ENCODE assay signal across 1 cellular context in the genomic region with DNA sequence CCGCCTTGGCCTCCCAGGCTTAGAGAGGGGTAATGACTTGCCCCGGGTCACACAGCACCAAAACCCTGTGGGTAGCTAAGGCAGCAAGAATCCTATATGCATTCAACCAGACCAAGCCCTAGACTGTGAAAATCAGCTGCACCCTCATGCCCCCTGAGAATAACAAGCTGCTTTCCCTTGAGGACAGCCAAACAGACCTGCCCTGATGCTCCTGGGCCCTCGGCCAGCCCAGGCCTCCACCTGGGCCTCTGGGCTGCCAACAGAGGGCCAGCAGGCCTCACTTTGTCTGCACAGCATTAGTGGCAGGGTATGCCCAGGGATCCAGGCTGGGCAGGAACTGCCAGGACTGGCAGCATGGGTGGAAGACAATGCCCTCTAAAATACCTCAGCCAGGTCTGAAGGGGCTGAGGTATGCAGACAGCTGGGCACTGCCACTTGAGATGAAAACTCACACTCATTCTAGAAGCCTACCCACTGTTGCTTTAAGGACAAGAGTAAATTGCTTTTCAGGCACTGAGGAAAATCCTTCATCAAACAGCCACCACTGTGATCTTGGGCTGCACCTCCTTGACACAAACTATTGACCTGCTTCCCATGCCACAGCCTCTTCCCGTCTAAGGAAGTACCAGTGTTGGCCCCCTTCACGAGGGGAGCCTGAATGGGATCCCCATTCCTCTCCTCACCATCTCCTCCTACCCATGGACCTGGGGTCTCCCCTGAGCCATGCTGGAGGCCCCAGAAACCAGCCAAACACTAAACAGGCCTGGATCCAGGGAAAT.
TF ChIP-seq lines count a peak whose summit lies in the region.

No MANE protein-coding gene starts in this region.

TF ChIP-seq in K562, 482 proteins besides CTCF, POLR2A, EP300 and RAD21 (continued from another document):
- TF ChIP-seq, protein P1, sequence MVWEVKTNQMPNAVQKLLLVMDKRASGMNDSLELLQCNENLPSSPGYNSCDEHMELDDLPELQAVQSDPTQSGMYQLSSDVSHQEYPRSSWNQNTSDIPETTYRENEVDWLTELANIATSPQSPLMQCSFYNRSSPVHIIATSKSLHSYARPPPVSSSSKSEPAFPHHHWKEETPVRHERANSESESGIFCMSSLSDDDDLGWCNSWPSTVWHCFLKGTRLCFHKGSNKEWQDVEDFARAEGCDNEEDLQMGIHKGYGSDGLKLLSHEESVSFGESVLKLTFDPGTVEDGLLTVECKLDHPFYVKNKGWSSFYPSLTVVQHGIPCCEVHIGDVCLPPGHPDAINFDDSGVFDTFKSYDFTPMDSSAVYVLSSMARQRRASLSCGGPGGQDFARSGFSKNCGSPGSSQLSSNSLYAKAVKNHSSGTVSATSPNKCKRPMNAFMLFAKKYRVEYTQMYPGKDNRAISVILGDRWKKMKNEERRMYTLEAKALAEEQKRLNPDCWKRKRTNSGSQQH (CRISPR knock-in tag; IDR thresholded peaks at IDR 0.05) = no peak
- TF ChIP-seq ZFX (CRISPR knock-in tag; IDR thresholded peaks at IDR 0.05) = 0 out of 2 replicates have a peak, but pooled peaks have one; percentile 43
- TF ChIP-seq, protein P2, sequence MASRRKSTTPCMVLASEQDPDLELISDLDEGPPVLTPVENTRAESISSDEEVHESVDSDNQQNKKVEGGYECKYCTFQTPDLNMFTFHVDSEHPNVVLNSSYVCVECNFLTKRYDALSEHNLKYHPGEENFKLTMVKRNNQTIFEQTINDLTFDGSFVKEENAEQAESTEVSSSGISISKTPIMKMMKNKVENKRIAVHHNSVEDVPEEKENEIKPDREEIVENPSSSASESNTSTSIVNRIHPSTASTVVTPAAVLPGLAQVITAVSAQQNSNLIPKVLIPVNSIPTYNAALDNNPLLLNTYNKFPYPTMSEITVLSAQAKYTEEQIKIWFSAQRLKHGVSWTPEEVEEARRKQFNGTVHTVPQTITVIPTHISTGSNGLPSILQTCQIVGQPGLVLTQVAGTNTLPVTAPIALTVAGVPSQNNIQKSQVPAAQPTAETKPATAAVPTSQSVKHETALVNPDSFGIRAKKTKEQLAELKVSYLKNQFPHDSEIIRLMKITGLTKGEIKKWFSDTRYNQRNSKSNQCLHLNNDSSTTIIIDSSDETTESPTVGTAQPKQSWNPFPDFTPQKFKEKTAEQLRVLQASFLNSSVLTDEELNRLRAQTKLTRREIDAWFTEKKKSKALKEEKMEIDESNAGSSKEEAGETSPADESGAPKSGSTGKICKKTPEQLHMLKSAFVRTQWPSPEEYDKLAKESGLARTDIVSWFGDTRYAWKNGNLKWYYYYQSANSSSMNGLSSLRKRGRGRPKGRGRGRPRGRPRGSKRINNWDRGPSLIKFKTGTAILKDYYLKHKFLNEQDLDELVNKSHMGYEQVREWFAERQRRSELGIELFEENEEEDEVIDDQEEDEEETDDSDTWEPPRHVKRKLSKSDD (conservative IDR thresholded peaks at IDR 0.05; ENCODE audit: low read length) = no peak
- TF ChIP-seq CTBP1 (IDR thresholded peaks at IDR 0.05; ENCODE audit: borderline replicate concordance) = peak; percentile 9; the same call in 1 of the 2 replicates
- 0 out of 2 replicates have a peak, but pooled peaks have one; percentile 19 for TF ChIP-seq SUPT5H (IDR thresholded peaks at IDR 0.05)
- TF ChIP-seq HOXB6 (CRISPR knock-in tag; IDR thresholded peaks at IDR 0.05; ENCODE audit: borderline replicate concordance) = no peak
- TF ChIP-seq BRCA1 (IDR thresholded peaks at IDR 0.05) = no peak
- 0 out of 2 replicates have a peak, but pooled peaks have one; percentile 43 for TF ChIP-seq BRCA1 (CRISPR knock-in tag; IDR thresholded peaks at IDR 0.05)
- no peak for TF ChIP-seq SOX6 (IDR thresholded peaks at IDR 0.05)
- TF ChIP-seq, protein P3, sequence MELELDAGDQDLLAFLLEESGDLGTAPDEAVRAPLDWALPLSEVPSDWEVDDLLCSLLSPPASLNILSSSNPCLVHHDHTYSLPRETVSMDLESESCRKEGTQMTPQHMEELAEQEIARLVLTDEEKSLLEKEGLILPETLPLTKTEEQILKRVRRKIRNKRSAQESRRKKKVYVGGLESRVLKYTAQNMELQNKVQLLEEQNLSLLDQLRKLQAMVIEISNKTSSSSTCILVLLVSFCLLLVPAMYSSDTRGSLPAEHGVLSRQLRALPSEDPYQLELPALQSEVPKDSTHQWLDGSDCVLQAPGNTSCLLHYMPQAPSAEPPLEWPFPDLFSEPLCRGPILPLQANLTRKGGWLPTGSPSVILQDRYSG (tag; conservative IDR thresholded peaks at IDR 0.05; ENCODE audit: low read depth) = peak; percentile 62
- peak; percentile 16; the same call in 1 of the 2 replicates for TF ChIP-seq ZBTB17 (CRISPR knock-in tag; IDR thresholded peaks at IDR 0.05)
- TF ChIP-seq ELF1 (tag; IDR thresholded peaks at IDR 0.05) = no peak
- no peak for TF ChIP-seq PHTF2 (CRISPR knock-in tag; IDR thresholded peaks at IDR 0.05)
- TF ChIP-seq, protein P4, sequence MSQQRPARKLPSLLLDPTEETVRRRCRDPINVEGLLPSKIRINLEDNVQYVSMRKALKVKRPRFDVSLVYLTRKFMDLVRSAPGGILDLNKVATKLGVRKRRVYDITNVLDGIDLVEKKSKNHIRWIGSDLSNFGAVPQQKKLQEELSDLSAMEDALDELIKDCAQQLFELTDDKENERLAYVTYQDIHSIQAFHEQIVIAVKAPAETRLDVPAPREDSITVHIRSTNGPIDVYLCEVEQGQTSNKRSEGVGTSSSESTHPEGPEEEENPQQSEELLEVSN (IDR thresholded peaks at IDR 0.05; ENCODE audit: borderline replicate concordance in 1 of 2, extremely low read depth in 1 of 2, insufficient read depth in 1 of 2, insufficient read length in 1 of 2, low read depth in 1 of 2, low read length in 1 of 2, poor library complexity in 1 of 2, severe bottlenecking in 1 of 2) = no peak
- TF ChIP-seq BACH1 (tag; IDR thresholded peaks at IDR 0.05) = no peak
- no peak for TF ChIP-seq SAP30 (IDR thresholded peaks at IDR 0.05; ENCODE audit: borderline replicate concordance, insufficient read depth, low read depth, low read length, poor library complexity, severe bottlenecking)
- no peak for TF ChIP-seq ZNF507 (tag; conservative IDR thresholded peaks at IDR 0.05)
- no peak for TF ChIP-seq RBM17 (IDR thresholded peaks at IDR 0.05; ENCODE audit: borderline replicate concordance, low read depth, low read length)
- TF ChIP-seq ZNF785 (CRISPR knock-in tag; IDR thresholded peaks at IDR 0.05) = no peak
- TF ChIP-seq, protein P5, sequence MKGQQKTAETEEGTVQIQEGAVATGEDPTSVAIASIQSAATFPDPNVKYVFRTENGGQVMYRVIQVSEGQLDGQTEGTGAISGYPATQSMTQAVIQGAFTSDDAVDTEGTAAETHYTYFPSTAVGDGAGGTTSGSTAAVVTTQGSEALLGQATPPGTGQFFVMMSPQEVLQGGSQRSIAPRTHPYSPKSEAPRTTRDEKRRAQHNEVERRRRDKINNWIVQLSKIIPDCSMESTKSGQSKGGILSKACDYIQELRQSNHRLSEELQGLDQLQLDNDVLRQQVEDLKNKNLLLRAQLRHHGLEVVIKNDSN (CRISPR knock-in tag; IDR thresholded peaks at IDR 0.05) = no peak
- no peak for TF ChIP-seq BDP1 (IDR thresholded peaks at IDR 0.05; ENCODE audit: insufficient read depth, insufficient read length)
- peak; percentile 57 for TF ChIP-seq RBFOX2 (IDR thresholded peaks at IDR 0.05; ENCODE audit: low read depth, low read length)
- TF ChIP-seq ZNF311 (CRISPR knock-in tag; IDR thresholded peaks at IDR 0.05) = 0 out of 2 replicates have a peak, but pooled peaks have one; percentile 43
- TF ChIP-seq ZNF584 (CRISPR knock-in tag; IDR thresholded peaks at IDR 0.05; ENCODE audit: low read depth) = no peak
- TF ChIP-seq TCFL5 (CRISPR knock-in tag; conservative IDR thresholded peaks at IDR 0.05) = no peak
- no peak for TF ChIP-seq MTA2 (IDR thresholded peaks at IDR 0.05; ENCODE audit: low read depth)
- TF ChIP-seq ZC3H4 (CRISPR knock-in tag; IDR thresholded peaks at IDR 0.05; ENCODE audit: borderline replicate concordance) = 0 out of 2 replicates have a peak, but pooled peaks have one; percentile 46
- no peak for TF ChIP-seq HCFC1 (IDR thresholded peaks at IDR 0.05; ENCODE audit: low read depth, low read length)
- 0 out of 2 replicates have a peak, but pooled peaks have one; percentile 12 for TF ChIP-seq KLF13 (tag; IDR thresholded peaks at IDR 0.05; ENCODE audit: borderline replicate concordance, low read depth)
- TF ChIP-seq ZNF347 (CRISPR knock-in tag; IDR thresholded peaks at IDR 0.05; ENCODE audit: low read depth) = 0 out of 2 replicates have a peak, but pooled peaks have one; percentile 36
- peak; percentile 13; the same call in 1 of the 2 replicates for TF ChIP-seq ZNF175 (CRISPR knock-in tag; IDR thresholded peaks at IDR 0.05; ENCODE audit: low read depth)
- 0 out of 2 replicates have a peak, but pooled peaks have one; percentile 5 for TF ChIP-seq POLR2H (tag; IDR thresholded peaks at IDR 0.05; ENCODE audit: low read depth)
- TF ChIP-seq ZNF707 (CRISPR knock-in tag; conservative IDR thresholded peaks at IDR 0.05) = no peak
- TF ChIP-seq FOXM1 (IDR thresholded peaks at IDR 0.05; ENCODE audit: low read depth) = no peak
- no peak for TF ChIP-seq FOXM1 (CRISPR knock-in tag; IDR thresholded peaks at IDR 0.05; ENCODE audit: low read depth)
- peak; percentile 70; the same call in 1 of the 2 replicates for TF ChIP-seq ZNF76 (CRISPR knock-in tag; IDR thresholded peaks at IDR 0.05; ENCODE audit: borderline replicate concordance)
- TF ChIP-seq RAD51 (IDR thresholded peaks at IDR 0.05; ENCODE audit: borderline replicate concordance, low read depth) = no peak
- no peak for TF ChIP-seq ASH1L (IDR thresholded peaks at IDR 0.05; ENCODE audit: borderline replicate concordance, low read depth, partially characterized antibody)
- TF ChIP-seq IFI16 (CRISPR knock-in tag; IDR thresholded peaks at IDR 0.05) = 0 out of 2 replicates have a peak, but pooled peaks have one; percentile 30
- TF ChIP-seq NFRKB (IDR thresholded peaks at IDR 0.05; ENCODE audit: low read depth) = 0 out of 2 replicates have a peak, but pooled peaks have one; percentile 45
- no peak for TF ChIP-seq NRF1 (conservative IDR thresholded peaks at IDR 0.05 in 1 of 2, IDR thresholded peaks at IDR 0.05 in 1 of 2)
- TF ChIP-seq, protein P6, sequence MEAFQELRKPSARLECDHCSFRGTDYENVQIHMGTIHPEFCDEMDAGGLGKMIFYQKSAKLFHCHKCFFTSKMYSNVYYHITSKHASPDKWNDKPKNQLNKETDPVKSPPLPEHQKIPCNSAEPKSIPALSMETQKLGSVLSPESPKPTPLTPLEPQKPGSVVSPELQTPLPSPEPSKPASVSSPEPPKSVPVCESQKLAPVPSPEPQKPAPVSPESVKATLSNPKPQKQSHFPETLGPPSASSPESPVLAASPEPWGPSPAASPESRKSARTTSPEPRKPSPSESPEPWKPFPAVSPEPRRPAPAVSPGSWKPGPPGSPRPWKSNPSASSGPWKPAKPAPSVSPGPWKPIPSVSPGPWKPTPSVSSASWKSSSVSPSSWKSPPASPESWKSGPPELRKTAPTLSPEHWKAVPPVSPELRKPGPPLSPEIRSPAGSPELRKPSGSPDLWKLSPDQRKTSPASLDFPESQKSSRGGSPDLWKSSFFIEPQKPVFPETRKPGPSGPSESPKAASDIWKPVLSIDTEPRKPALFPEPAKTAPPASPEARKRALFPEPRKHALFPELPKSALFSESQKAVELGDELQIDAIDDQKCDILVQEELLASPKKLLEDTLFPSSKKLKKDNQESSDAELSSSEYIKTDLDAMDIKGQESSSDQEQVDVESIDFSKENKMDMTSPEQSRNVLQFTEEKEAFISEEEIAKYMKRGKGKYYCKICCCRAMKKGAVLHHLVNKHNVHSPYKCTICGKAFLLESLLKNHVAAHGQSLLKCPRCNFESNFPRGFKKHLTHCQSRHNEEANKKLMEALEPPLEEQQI (IDR thresholded peaks at IDR 0.05) = no peak
- TF ChIP-seq NEUROD1 (IDR thresholded peaks at IDR 0.05; ENCODE audit: borderline replicate concordance, low read depth, low read length, partially characterized antibody) = no peak
TF ChIP-seq in K562: peak in this region for 17.
